14 cellular contexts compared by ENCODE assay signal in genomic region chr6:43146709-43147108, GRCh38. TPM values are rescaled to one million over a fixed set of nuclear protein-coding genes. Genes with fewer than 3 reads are reported as not detected.
DNase-seq lines count a peak whose midpoint lies in the region; ATAC-seq and TF ChIP-seq lines count a peak whose summit lies in the region.
"Had no signal": no experiment of that assay in that cellular context is flagged by ENCODE, and none has a peak within 500 bp of the region (broad histone marks: within the 10 kb centered on the region; RNA-seq: fewer than 3 reads in every experiment).

No MANE protein-coding gene starts in this region.

- TF ChIP-seq CTCF in C4-2B (conservative IDR thresholded peaks at IDR 0.05) (no peak), VCaP (conservative IDR thresholded peaks at IDR 0.05) (no peak), nephron progenitor cell (IDR thresholded peaks at IDR 0.05) (no peak), gastrocnemius medialis (IDR thresholded peaks at IDR 0.05 in 4 of 5, conservative IDR thresholded peaks at IDR 0.05 in 1 of 5) (no peak)

- TF ChIP-seq POLR2A in gastrocnemius medialis (IDR thresholded peaks at IDR 0.05), result no peak

- H3K4me3 Mint-ChIP-seq in nephron progenitor cell, result no peak overlapping the region
- no peak overlapping the region for H3K4me3 Mint-ChIP-seq in CD8-positive, alpha-beta memory T cell
- H3K4me3 Mint-ChIP-seq: CD4-positive, alpha-beta memory T cell had no signal

- ATAC-seq in gastrocnemius medialis (no peak), HG03095 (IDR thresholded peaks at IDR 0.05; ENCODE audit: unreplicated experiment) (no peak)

- intact Hi-C loops in gastrocnemius medialis (cut with DNase I; ENCODE audit: low total_unique reads), result no loop called here

- CTCF ChIA-PET in CD8-positive, alpha-beta memory T cell (lab: Charles Lee), result interaction anchor here (1.4 to 1.5 kb wide), 2 partner anchors 245 to 246 kb away, joined by 3 to 6 read pairs; no protein-coding TSS in a partner anchor

- H3K4me1 Mint-ChIP-seq in nephron progenitor cell, result peaks cover 21% of the 10 kb centered on the region
- H3K4me1 Mint-ChIP-seq in CD8-positive, alpha-beta memory T cell, result peaks cover 17 to 22% (median 22%) of the 10 kb centered on the region in 3 donors

- POLR2A ChIA-PET in CD8-positive, alpha-beta memory T cell (lab: Charles Lee), result no interaction called here

- H3K27ac Mint-ChIP-seq in nephron progenitor cell, result peak overlapping the region; percentile 70
- H3K27ac Mint-ChIP-seq in CD8-positive, alpha-beta memory T cell, result peak overlapping the region in 1 of 8 donors; percentile 83
- H3K27ac Mint-ChIP-seq: CD4-positive, alpha-beta memory T cell had no signal

- peaks cover 21 to 24% of the 10 kb centered on the region in 2 donors for H3K4me1 ChIP-seq in gastrocnemius medialis
- peaks cover 21% of the 10 kb centered on the region for H3K4me1 ChIP-seq in CD8-positive, alpha-beta memory T cell (ENCODE audit: insufficient read depth, low read length)

- no peaks in the 10 kb centered on the region for H3K27me3 Mint-ChIP-seq in nephron progenitor cell (ENCODE audit: low read depth, poor library complexity)
- peaks cover 2 to 6% of the 10 kb centered on the region in 2 donors for H3K27me3 Mint-ChIP-seq in CD8-positive, alpha-beta memory T cell

- no peaks in the 10 kb centered on the region for H3K9me3 Mint-ChIP-seq in nephron progenitor cell
- no peaks in the 10 kb centered on the region for H3K9me3 Mint-ChIP-seq in CD8-positive, alpha-beta memory T cell
- H3K9me3 Mint-ChIP-seq: CD4-positive, alpha-beta memory T cell had no signal

- no peak for DNase-seq in nephron progenitor cell
- DNase-seq in gastrocnemius medialis, result no peak
- no peak for DNase-seq in CD8-positive, alpha-beta memory T cell
- no peak for DNase-seq in SKM-1 treated with dmso at 0.1 percent for 144 hours (lab: John Stamatoyannopoulos, UW; ENCODE audit: unreplicated experiment)
- DNase-seq: 8988T; CD4-positive, alpha-beta memory T cell; COR-L47; DND-41; GDM1 had no signal

- in situ Hi-C loops in gastrocnemius medialis (cut with MboI; ENCODE audit: low sequenced_read_pairs in 4 of 4), result loop anchor here in 2 of 4 donors (10.0 kb wide), 1 partner anchor 242 kb away; no protein-coding TSS in a partner anchor

- H3K27me3 ChIP-seq in gastrocnemius medialis, result no peaks in the 10 kb centered on the region
- H3K27me3 ChIP-seq in CD8-positive, alpha-beta memory T cell (ENCODE audit: insufficient read depth, low read length, poor library complexity, severe bottlenecking), result no peaks in the 10 kb centered on the region
- H3K27me3 ChIP-seq: BLaER1 treated with 17β-estradiol and CSF1 and Interleukin-3, amounts not matched to agents 10 nM and 100 nM had no signal

- H3K27ac ChIP-seq in C4-2B (peak overlapping the region; percentile 65), VCaP (peak overlapping the region; percentile 42), gastrocnemius medialis (peak overlapping the region; percentile 58 to 79 (median 70))
- H3K27ac ChIP-seq in CD8-positive, alpha-beta memory T cell (ENCODE audit: low read depth, low read length), result no peak overlapping the region
- H3K27ac ChIP-seq: BLaER1 treated with 17β-estradiol and CSF1 and Interleukin-3, amounts not matched to agents 10 nM and 100 nM had no signal

- no peak overlapping the region for H3K4me3 ChIP-seq in gastrocnemius medialis
- H3K4me3 ChIP-seq in CD8-positive, alpha-beta memory T cell (ENCODE audit: low read length), result no peak overlapping the region
- H3K4me3 ChIP-seq: BLaER1 treated with 17β-estradiol and CSF1 and Interleukin-3, amounts not matched to agents 10 nM and 100 nM; HAP-1 had no signal

- H3K36me3 Mint-ChIP-seq in nephron progenitor cell (ENCODE audit: low read depth), result peaks cover 27% of the 10 kb centered on the region
- H3K36me3 Mint-ChIP-seq in CD8-positive, alpha-beta memory T cell, result no peaks in the 10 kb centered on the region
- H3K36me3 Mint-ChIP-seq: CD4-positive, alpha-beta memory T cell had no signal

- no peaks in the 10 kb centered on the region for H3K9me3 ChIP-seq in gastrocnemius medialis
- no peaks in the 10 kb centered on the region for H3K9me3 ChIP-seq in CD8-positive, alpha-beta memory T cell (ENCODE audit: low read length)
- H3K9me3 ChIP-seq: BLaER1 treated with 17β-estradiol and CSF1 and Interleukin-3, amounts not matched to agents 10 nM and 100 nM; HAP-1 had no signal

- no peaks in the 10 kb centered on the region for H3K36me3 ChIP-seq in gastrocnemius medialis
- no peaks in the 10 kb centered on the region for H3K36me3 ChIP-seq in CD8-positive, alpha-beta memory T cell (ENCODE audit: insufficient read depth, low read length)

RNA-seq across cellular contexts. Expression of gene SRF, which starts 24.4 kb away (rescaled TPM):
- total RNA-seq in gastrocnemius medialis, result 10 to 100 TPM; 35.2 to 54.7 (median 44.9) TPM
- total RNA-seq in CD8-positive, alpha-beta memory T cell, result 10 to 100 TPM; 55.1 to 57.4 TPM
- polyA plus RNA-seq in CD8-positive, alpha-beta memory T cell, result 8.0 TPM

RNA-seq across cellular contexts. Expression of gene CUL9, which starts 35.3 kb away (rescaled TPM):
- total RNA-seq in gastrocnemius medialis, result 10 to 100 TPM in 1 of 4 donors, 1 to 10 TPM in 3; 5.3 to 20.1 (median 7.1) TPM
- total RNA-seq in CD8-positive, alpha-beta memory T cell, result 10 to 100 TPM; 35.3 to 38.3 TPM
- 9.0 TPM for polyA plus RNA-seq in CD8-positive, alpha-beta memory T cell
